In the genomic region with DNA sequence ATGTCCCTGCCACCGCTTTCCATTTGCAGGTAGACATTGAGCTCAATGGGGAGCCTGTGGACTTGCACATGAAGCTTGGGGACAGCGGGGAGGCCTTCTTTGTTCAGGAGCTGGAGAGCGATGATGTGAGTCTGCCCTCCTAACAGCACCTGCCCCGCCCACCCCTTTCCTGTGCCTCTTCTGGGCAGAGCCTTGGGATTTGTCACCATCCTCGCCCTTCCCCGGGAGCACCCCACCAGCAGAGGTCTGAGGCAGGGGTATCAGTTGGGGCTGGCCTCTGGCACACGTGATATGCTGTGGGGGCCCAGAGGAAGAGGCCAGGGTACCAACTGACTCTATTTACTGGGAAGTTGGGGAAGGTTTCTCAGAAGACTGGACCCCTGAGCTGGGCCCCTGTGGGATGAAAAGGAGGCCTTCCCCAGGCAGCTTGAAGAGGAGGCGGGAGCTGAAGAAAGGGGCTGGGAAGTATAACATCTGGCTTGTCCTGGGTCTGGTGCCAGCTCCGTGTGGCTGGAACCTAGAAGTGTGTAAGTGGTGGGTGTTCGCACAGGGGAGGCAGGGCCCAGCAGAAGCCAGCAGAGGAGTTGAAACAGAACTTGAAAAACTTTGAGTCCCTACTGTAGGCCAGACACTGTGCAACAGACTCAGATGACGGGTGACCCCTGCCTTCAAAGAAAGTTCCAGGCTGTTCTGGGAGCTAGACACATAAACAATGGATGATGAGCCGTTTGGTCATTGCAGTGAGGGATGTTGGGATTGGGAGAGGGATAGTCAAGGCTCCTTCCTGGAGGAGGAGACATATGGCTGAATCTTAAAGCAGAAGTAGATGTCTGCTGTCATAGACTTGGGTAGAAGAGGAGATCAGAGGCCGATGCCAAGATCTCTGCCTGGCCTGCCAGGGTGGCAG, we compare ENCODE assay signal across 20 cellular contexts. TPM values are rescaled to one million over a fixed set of nuclear protein-coding genes. Genes with fewer than 3 reads are reported as not detected.
DNase-seq lines count a peak whose midpoint lies in the region; ATAC-seq, FAIRE-seq and TF ChIP-seq lines count a peak whose summit lies in the region.
"Had no signal": no experiment of that assay in that cellular context is flagged by ENCODE, and none has a peak within 500 bp of the region (broad histone marks: within the 10 kb centered on the region; RNA-seq: fewer than 3 reads in every experiment).

No MANE protein-coding gene starts in this region.

- peaks cover 1% of the 10 kb centered on the region for H3K4me1 Mint-ChIP-seq in activated CD4-positive, alpha-beta T cell treated with anti-CD3 and anti-CD28 coated beads, Interleukin-2, amount 10 ng/mL, durations not matched to agents 7 days and 5 days
- H3K4me1 Mint-ChIP-seq in immature natural killer cell, result no peaks in the 10 kb centered on the region

- H2BK5ac ChIP-seq in neuronal stem cell (ENCODE audit: low read length), result peak overlapping the region; percentile 76

- intact Hi-C loops in body of pancreas (cut with DNase I), result no loop called here

- H3K27me3 ChIP-seq in body of pancreas, result no peaks in the 10 kb centered on the region
- no peaks in the 10 kb centered on the region for H3K27me3 ChIP-seq in neuronal stem cell (ENCODE audit: control insufficient read depth in 3 of 3, insufficient read depth in 3 of 3, low read depth in 1 of 3, low read length in 3 of 3)
- H3K27me3 ChIP-seq: MG63 had no signal

- H3K9me3 ChIP-seq in body of pancreas (no peaks in the 10 kb centered on the region), neuronal stem cell (replicated peaks in 1 of 2; ENCODE audit: control insufficient read depth in 2 of 2, insufficient read depth in 1 of 2, low read depth in 1 of 2, low read length in 2 of 2) (no peaks in the 10 kb centered on the region)
- H3K9me3 ChIP-seq: MG63 had no signal

- POLR2A ChIA-PET in activated CD4-positive, alpha-beta T cell treated with anti-CD3 and anti-CD28 coated beads, Interleukin-2, amount 10 ng/mL, durations not matched to agents 7 days and 5 days (lab: Charles Lee), result no interaction called here

- no peak overlapping the region for H3K23ac ChIP-seq in neuronal stem cell (ENCODE audit: low read depth, low read length, poor library complexity)

- H3K27me3 Mint-ChIP-seq in activated CD4-positive, alpha-beta T cell treated with anti-CD3 and anti-CD28 coated beads, Interleukin-2, amount 10 ng/mL, durations not matched to agents 7 days and 5 days, result no peaks in the 10 kb centered on the region
- H3K27me3 Mint-ChIP-seq in immature natural killer cell (ENCODE audit: low read depth in 3 of 3), result peaks cover 0 to 2% (median 2%) of the 10 kb centered on the region in 3 donors

- H2AK5ac ChIP-seq in neuronal stem cell (ENCODE audit: low read depth, low read length), result peak overlapping the region; percentile 94

- H3K4me1 ChIP-seq in body of pancreas (peaks cover 6% of the 10 kb centered on the region), neuronal stem cell (ENCODE audit: control insufficient read depth in 2 of 2, insufficient read depth in 1 of 2, low read depth in 1 of 2, low read length in 2 of 2) (peaks cover 3 to 7% of the 10 kb centered on the region in 2 donors)

- H3K27ac ChIP-seq in body of pancreas (no peak overlapping the region), neuronal stem cell (replicated peaks; ENCODE audit: low read length) (no peak overlapping the region)
- H3K27ac ChIP-seq: PC-9 had no signal

- TF ChIP-seq CTCF in body of pancreas (IDR thresholded peaks at IDR 0.05), result no peak
- no peak for TF ChIP-seq CTCF in fibroblast of pulmonary artery (IDR thresholded peaks at IDR 0.05; ENCODE audit: low read length, missing control alignments)
- no peak for TF ChIP-seq CTCF in D721Med (IDR thresholded peaks at IDR 0.05; ENCODE audit: insufficient read depth, missing control alignments)

- H2BK12ac ChIP-seq in neuronal stem cell (ENCODE audit: low read length), result no peak overlapping the region

- H3K27ac Mint-ChIP-seq in activated CD4-positive, alpha-beta T cell treated with anti-CD3 and anti-CD28 coated beads, Interleukin-2, amount 10 ng/mL, durations not matched to agents 7 days and 5 days, result peak overlapping the region; percentile 46
- H3K27ac Mint-ChIP-seq in immature natural killer cell, result no peak overlapping the region

- peak overlapping the region; percentile 35 for H2AFZ ChIP-seq in neuronal stem cell (ENCODE audit: low read length)
- H2AFZ ChIP-seq: PC-9 had no signal

- H3K4me3 ChIP-seq in body of pancreas, result no peak overlapping the region
- no peak overlapping the region for H3K4me3 ChIP-seq in fibroblast of pulmonary artery (replicated peaks; ENCODE audit: low read depth, low read length)
- no peak overlapping the region for H3K4me3 ChIP-seq in neuronal stem cell (ENCODE audit: low read length in 2 of 2)
- H3K4me3 ChIP-seq: MG63, PC-9 had no signal

- H4K91ac ChIP-seq in neuronal stem cell (ENCODE audit: low read depth, low read length, poor library complexity), result peak overlapping the region; percentile 57

- H3K9me3 Mint-ChIP-seq in activated CD4-positive, alpha-beta T cell treated with anti-CD3 and anti-CD28 coated beads, Interleukin-2, amount 10 ng/mL, durations not matched to agents 7 days and 5 days, result no peaks in the 10 kb centered on the region
- H3K9me3 Mint-ChIP-seq in immature natural killer cell, result no peaks in the 10 kb centered on the region

- no peak for DNase-seq in activated CD4-positive, alpha-beta T cell treated with anti-CD3 and anti-CD28 coated beads, Interleukin-2, amount 10 ng/mL, durations not matched to agents 7 days and 5 days
- DNase-seq in activated CD4-positive, alpha-beta T cell treated with anti-CD3 and anti-CD28 coated beads, Interleukin-2, amount 50 U/mL, for 1 hour, result no peak
- DNase-seq in body of pancreas (peak in 3 of 4 donors; percentile 46 to 74 (median 62)), fibroblast of pulmonary artery (ENCODE audit: low read depth) (peak; percentile 37), neuronal stem cell (ENCODE audit: low spot score) (no peak), D721Med (ENCODE audit: insufficient read length, low spot score) (no peak), immature natural killer cell (no peak)
- DNase-seq: 8988T, C1 segment of cervical spinal cord, GDM1, MG63, NCI-H1105, NCI-H187 treated with DMSO at 0.1 percent for 48 hours, NCI-H2171, NCI-H446 treated with DMSO at 0.1 percent for 48 hours, NCI-H774, PC-9, SHP77 treated with DMSO at 0.1 percent for 48 hours had no signal

- H3K4ac ChIP-seq in neuronal stem cell (ENCODE audit: low read length), result no peak overlapping the region

- no peak overlapping the region for H3K4me2 ChIP-seq in neuronal stem cell (ENCODE audit: insufficient read depth, low read length, poor library complexity, severe bottlenecking)
- H3K4me2 ChIP-seq: PC-9 had no signal

- CTCF ChIA-PET in activated CD4-positive, alpha-beta T cell treated with anti-CD3 and anti-CD28 coated beads, Interleukin-2, amount 10 ng/mL, durations not matched to agents 7 days and 5 days (lab: Charles Lee), result interaction anchor here (1.1 kb wide), 1 partner anchor 73 kb away, joined by 4 read pairs; no protein-coding TSS in a partner anchor

- no peak overlapping the region for H3K14ac ChIP-seq in neuronal stem cell (ENCODE audit: low read length)

- H2BK15ac ChIP-seq in neuronal stem cell (ENCODE audit: low read length), result no peak overlapping the region

- ATAC-seq in body of pancreas (no peak), GM18505 (IDR thresholded peaks at IDR 0.05; ENCODE audit: unreplicated experiment) (no peak)

- H3K9ac ChIP-seq in neuronal stem cell (ENCODE audit: low read depth, low read length, poor library complexity), result no peak overlapping the region

- H3K79me1 ChIP-seq in neuronal stem cell (ENCODE audit: low read depth, low read length), result no peaks in the 10 kb centered on the region

- no peak overlapping the region for H3K4me3 Mint-ChIP-seq in activated CD4-positive, alpha-beta T cell treated with anti-CD3 and anti-CD28 coated beads, Interleukin-2, amount 10 ng/mL, durations not matched to agents 7 days and 5 days
- no peak overlapping the region for H3K4me3 Mint-ChIP-seq in immature natural killer cell

- H3K18ac ChIP-seq in neuronal stem cell (ENCODE audit: low read length), result peak overlapping the region; percentile 67

- TF ChIP-seq POLR2A in body of pancreas (IDR thresholded peaks at IDR 0.05) (no peak), GM18505 (IDR thresholded peaks at IDR 0.05; ENCODE audit: borderline replicate concordance, extremely low read depth, insufficient read depth, insufficient read length) (no peak)

- 72 to 85% methylated on average over 13 of the region's 13 CpGs for WGBS in body of pancreas, 2 donors
- WGBS in neuronal stem cell (ENCODE audit: extremely low coverage in 2 of 2, insufficient read length in 2 of 2, insufficient replicate concordance in 1 of 2), 2 donors, result no CpG with 5 or more reads among the region's 13 CpGs

- H3K36me3 ChIP-seq in body of pancreas (replicated peaks in 1 of 2; ENCODE audit: insufficient read depth in 1 of 2, low read depth in 2 of 2), result peaks cover 0 to 3% of the 10 kb centered on the region in 2 donors
- no peaks in the 10 kb centered on the region for H3K36me3 ChIP-seq in neuronal stem cell (replicated peaks in 1 of 2; ENCODE audit: control insufficient read depth in 2 of 2, insufficient read depth in 2 of 2, low read length in 2 of 2)

- no peak for FAIRE-seq in D721Med (lab: Jason Lieb, UNC)

- no peak overlapping the region for H4K8ac ChIP-seq in neuronal stem cell (ENCODE audit: low read depth, low read length)

- no peaks in the 10 kb centered on the region for H3K36me3 Mint-ChIP-seq in activated CD4-positive, alpha-beta T cell treated with anti-CD3 and anti-CD28 coated beads, Interleukin-2, amount 10 ng/mL, durations not matched to agents 7 days and 5 days (ENCODE audit: low read depth)
- H3K36me3 Mint-ChIP-seq in immature natural killer cell, result no peaks in the 10 kb centered on the region

- no peak overlapping the region for H2BK120ac ChIP-seq in neuronal stem cell (ENCODE audit: low read depth, low read length)

RNA-seq across cellular contexts. Expression of gene LPIN3, which starts 7.2 kb away (rescaled TPM):
- total RNA-seq in activated CD4-positive, alpha-beta T cell treated with anti-CD3 and anti-CD28 coated beads, Interleukin-2, amount 10 ng/mL, durations not matched to agents 7 days and 5 days, result 1 to 10 TPM; 4.3 to 4.6 TPM
- 10 to 100 TPM; 11.9 to 50.1 TPM for total RNA-seq in body of pancreas
- 3.8 TPM for polyA plus RNA-seq in neuronal stem cell (2013, experiment 1 of 2)
- polyA plus RNA-seq in neuronal stem cell (2013, experiment 2 of 2), result 3.5 TPM
- polyA plus RNA-seq in immature natural killer cell, result under 1 TPM in 1 of 3 donors, not detected in 2; 0.04 TPM

RNA-seq across cellular contexts. Expression of gene EMILIN3, which starts 18.8 kb away (rescaled TPM):
- total RNA-seq in activated CD4-positive, alpha-beta T cell treated with anti-CD3 and anti-CD28 coated beads, Interleukin-2, amount 10 ng/mL, durations not matched to agents 7 days and 5 days, result not detected
- under 1 TPM in 1 of 2 donors, not detected in 1; 0.26 TPM for total RNA-seq in body of pancreas
- 5.3 TPM for polyA plus RNA-seq in neuronal stem cell (2013, experiment 1 of 2)
- 5.2 TPM for polyA plus RNA-seq in neuronal stem cell (2013, experiment 2 of 2)
- not detected for polyA plus RNA-seq in immature natural killer cell
- total RNA-seq: H4, PC-9 had no signal

RNA-seq across cellular contexts. Expression of gene ZHX3, which starts 30.2 kb away (rescaled TPM):
- total RNA-seq in activated CD4-positive, alpha-beta T cell treated with anti-CD3 and anti-CD28 coated beads, Interleukin-2, amount 10 ng/mL, durations not matched to agents 7 days and 5 days, result 10 to 100 TPM in 1 of 2 experiments, 1 to 10 TPM in 1; 8.6 to 10.2 TPM
- total RNA-seq in body of pancreas, result 10 to 100 TPM; 10.9 to 11.9 TPM
- polyA plus RNA-seq in neuronal stem cell (2013, experiment 1 of 2), result 4.7 TPM
- polyA plus RNA-seq in neuronal stem cell (2013, experiment 2 of 2), result 4.6 TPM
- 1 to 10 TPM; 2.1 to 3.9 (median 3.3) TPM for polyA plus RNA-seq in immature natural killer cell

Comparison
In these comparisons a context has a peak if more than half of its experiments do, and no peak if none do; other contexts are left out.
1. DNase-seq: peak in body of pancreas (3 of 4) and fibroblast of pulmonary artery (single experiment); none in activated CD4-positive, alpha-beta T cell treated with anti-CD3 and anti-CD28 coated beads, Interleukin-2, amount 10 ng/mL, durations not matched to agents 7 days and 5 days (single experiment), activated CD4-positive, alpha-beta T cell treated with anti-CD3 and anti-CD28 coated beads, Interleukin-2, amount 50 U/mL, for 1 hour (single experiment), neuronal stem cell (single experiment), D721Med (single experiment) and immature natural killer cell (0 of 3).